11 cellular contexts compared by ENCODE assay signal in the genomic region with DNA sequence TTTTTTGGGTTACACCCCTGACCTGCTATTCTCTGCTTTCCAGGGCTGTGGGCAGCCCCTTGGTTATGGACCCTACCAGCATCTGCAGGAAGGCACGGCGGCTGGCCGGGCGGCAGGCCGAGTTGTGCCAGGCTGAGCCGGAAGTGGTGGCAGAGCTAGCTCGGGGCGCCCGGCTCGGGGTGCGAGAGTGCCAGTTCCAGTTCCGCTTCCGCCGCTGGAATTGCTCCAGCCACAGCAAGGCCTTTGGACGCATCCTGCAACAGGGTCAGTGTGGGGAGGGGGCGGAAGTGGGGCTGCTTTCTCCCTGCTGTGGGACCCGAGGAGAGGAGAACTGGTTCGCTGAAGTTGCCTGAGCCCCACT. TPM values are rescaled to one million over a fixed set of nuclear protein-coding genes. Genes with fewer than 3 reads are reported as not detected.
DNase-seq lines count a peak whose midpoint lies in the region; ATAC-seq and TF ChIP-seq lines count a peak whose summit lies in the region.
"Had no signal": no experiment of that assay in that cellular context is flagged by ENCODE, and none has a peak within 500 bp of the region (broad histone marks: within the 10 kb centered on the region; RNA-seq: fewer than 3 reads in every experiment).

No MANE protein-coding gene starts in this region.

- peaks cover 9% of the 10 kb centered on the region; the same call in 1 of the 2 replicates for H3K4me1 ChIP-seq in GM23338 (ENCODE audit: insufficient read depth)

- H3K4me2 ChIP-seq in GM23338, result peak overlapping the region; percentile 72

- H3K79me2 ChIP-seq in GM23338 (replicated peaks; ENCODE audit: insufficient read depth), result no peaks in the 10 kb centered on the region

- peak overlapping the region; percentile 44; the same call in 1 of the 2 replicates for H3K4me3 ChIP-seq in GM23338

- intact Hi-C loops in CD14-positive monocyte (cut with micrococcal nuclease), result no loop called here
- intact Hi-C loops in activated B cell treated with CpG ODN at 0.5 μM for 24 hours (cut with micrococcal nuclease), result no loop called here

- H3K36me3 ChIP-seq in GM23338 (ENCODE audit: insufficient read depth), result no peaks in the 10 kb centered on the region

- H3K9me3 Mint-ChIP-seq in CD14-positive monocyte (peaks cover 0 to 13% (median 6%) of the 10 kb centered on the region in 7 donors), GM23338 (peaks cover 6% of the 10 kb centered on the region; the same call in 2 of the 3 replicates), activated B cell treated with CpG ODN at 0.5 μM for 24 hours (no peaks in the 10 kb centered on the region), naive B cell (no peaks in the 10 kb centered on the region)

- peaks cover 55 to 61% (median 60%) of the 10 kb centered on the region in 3 donors for H3K27me3 Mint-ChIP-seq in CD14-positive monocyte (ENCODE audit: low read depth in 3 of 3)
- peaks cover 99% of the 10 kb centered on the region for H3K27me3 Mint-ChIP-seq in GM23338 (ENCODE audit: insufficient read depth, low read depth, poor library complexity)
- peaks cover 49% of the 10 kb centered on the region for H3K27me3 Mint-ChIP-seq in activated B cell treated with CpG ODN at 0.5 μM for 24 hours
- H3K27me3 Mint-ChIP-seq in naive B cell, result peaks cover 41 to 59% (median 57%) of the 10 kb centered on the region in 3 donors

- H3K36me3 Mint-ChIP-seq in CD14-positive monocyte (peaks cover 10% of the 10 kb centered on the region in 2 donors), GM23338 (ENCODE audit: low read depth) (no peaks in the 10 kb centered on the region; the same call in 2 of the 3 replicates), activated B cell treated with CpG ODN at 0.5 μM for 24 hours (ENCODE audit: low read depth) (no peaks in the 10 kb centered on the region), naive B cell (no peaks in the 10 kb centered on the region)

- H3K4me1 Mint-ChIP-seq in CD14-positive monocyte (peaks cover 38% of the 10 kb centered on the region), GM23338 (peaks cover 18% of the 10 kb centered on the region), activated B cell treated with CpG ODN at 0.5 μM for 24 hours (peaks cover 28% of the 10 kb centered on the region), naive B cell (peaks cover 23 to 30% (median 29%) of the 10 kb centered on the region in 3 donors)

- peaks cover 100% of the 10 kb centered on the region for H3K27me3 ChIP-seq in GM23338 (ENCODE audit: insufficient read depth)

- peaks cover 13% of the 10 kb centered on the region for H4K20me1 ChIP-seq in GM23338 (replicated peaks; ENCODE audit: insufficient read depth)

- CTCF ChIA-PET in activated B cell treated with CpG ODN at 0.5 μM for 24 hours (lab: Charles Lee), result interaction anchor here (0.9 to 21.7 kb wide), 4 partner anchors 18 to 424 kb away, joined by 3 to 1062 read pairs (median 4); no protein-coding TSS in a partner anchor

- no peak for DNase-seq in CD14-positive monocyte (ENCODE audit: low spot score)
- DNase-seq in GM23338 (ENCODE audit: low spot score), result no peak
- DNase-seq in activated B cell treated with CpG ODN at 0.5 μM for 24 hours, result no peak
- DNase-seq in naive B cell, result no peak
- no peak for DNase-seq in NCI-H1092 treated with DMSO at 0.1 percent for 48 hours (lab: John Stamatoyannopoulos, UW)
- no peak for DNase-seq in ureter (ENCODE audit: low spot score)
- DNase-seq in SW480 (ENCODE audit: low spot score), result no peak
- no peak for DNase-seq in activated CD4-positive, alpha-beta T cell treated with anti-CD3 and anti-CD28 coated beads for 1 hour
- DNase-seq: NCI-H2171 treated with DMSO at 0.1 percent for 48 hours, SIG-M5 had no signal

- peak overlapping the region; percentile 59; the same call in 1 of the 2 replicates for H2AFZ ChIP-seq in GM23338

- peak overlapping the region; percentile 84 to 90 for H3K4me3 Mint-ChIP-seq in CD14-positive monocyte
- H3K4me3 Mint-ChIP-seq in GM23338, result peak overlapping the region; percentile 24; the same call in 1 of the 3 replicates
- peak overlapping the region; percentile 80 for H3K4me3 Mint-ChIP-seq in activated B cell treated with CpG ODN at 0.5 μM for 24 hours
- H3K4me3 Mint-ChIP-seq in naive B cell, result peak overlapping the region; percentile 76 to 93 (median 86)

- TF ChIP-seq CTCF in CD14-positive monocyte (IDR thresholded peaks at IDR 0.05), result no peak
- no peak for TF ChIP-seq CTCF in GM23338 (conservative IDR thresholded peaks at IDR 0.05; ENCODE audit: low read depth in 2 of 2)
- TF ChIP-seq CTCF in activated B cell treated with CpG ODN at 0.5 μM for 24 hours (IDR thresholded peaks at IDR 0.05), result no peak

- H3K9me2 ChIP-seq in GM23338 (ENCODE audit: insufficient read depth), result no peaks in the 10 kb centered on the region

- H3K27ac Mint-ChIP-seq in CD14-positive monocyte (no peak overlapping the region), GM23338 (no peak overlapping the region), activated B cell treated with CpG ODN at 0.5 μM for 24 hours (no peak overlapping the region), naive B cell (peak overlapping the region in 2 of 6 donors; percentile 20 to 49)

- H3F3A ChIP-seq in GM23338 (replicated peaks; ENCODE audit: low read depth), result no peaks in the 10 kb centered on the region

- POLR2A ChIA-PET in activated B cell treated with CpG ODN at 0.5 μM for 24 hours (lab: Charles Lee), result interaction anchor here (1.3 to 20.0 kb wide), 3 partner anchors 9 to 212 kb away, joined by 3 to 969 read pairs (median 6); partner anchors contain the start of genes BCS1L, WNT10A and ZNF142

- no peak overlapping the region for H3K27ac ChIP-seq in GM23338 (ENCODE audit: low read depth)

- no peak for ATAC-seq in GM23338
- ATAC-seq in activated B cell treated with CpG ODN at 0.5 μM for 24 hours (ENCODE audit: low read depth), result peak; percentile 35
- ATAC-seq in naive B cell (ENCODE audit: low read depth in 2 of 2), result peak in 1 of 2 donors; percentile 5

TF ChIP-seq in GM23338, 12 proteins besides CTCF, POLR2A, EP300 and RAD21:
- TF ChIP-seq EZH2 (IDR thresholded peaks at IDR 0.05; ENCODE audit: low read depth, unreplicated experiment) (peak; percentile 9), ZNF114 (CRISPR knock-in tag; IDR thresholded peaks at IDR 0.05) (no peak)

RNA-seq across cellular contexts. Expression of gene WNT10A, which starts 9.7 kb away (rescaled TPM):
- polyA plus RNA-seq in CD14-positive monocyte (not detected), GM23338 (2016; fragmentation: Nextera tagmentation; extraction: Ambion mirVana) (not detected in 2 replicates), naive B cell (ENCODE audit: low read depth in 6 of 6) (10 to 100 TPM in 3 of 6 donors, 1 to 10 TPM in 3; 6.4 to 23.9 (median 10.7) TPM)
- total RNA-seq in GM23338 (2014; rRNA removed; shearing (Covaris generic)), result not detected in 2 replicates
- total RNA-seq in activated B cell treated with CpG ODN at 0.5 μM for 24 hours (26.9 and 31.8 TPM in 2 replicates), ureter (4.0 TPM)

RNA-seq across cellular contexts. Expression of gene WNT6, which starts 11.4 kb away (rescaled TPM):
- polyA plus RNA-seq in CD14-positive monocyte (under 1 TPM; 0.27 to 0.37 TPM), GM23338 (2016; fragmentation: Nextera tagmentation; extraction: Ambion mirVana) (not detected in 2 replicates), naive B cell (ENCODE audit: low read depth in 6 of 6) (under 1 TPM in 4 of 6 donors, not detected in 2; 0.44 to 0.79 (median 0.57) TPM)
- not detected in 2 replicates for total RNA-seq in GM23338 (2014; rRNA removed; shearing (Covaris generic))
- total RNA-seq in activated B cell treated with CpG ODN at 0.5 μM for 24 hours (0.83 and 0.89 TPM in 2 replicates), ureter (0.78 TPM)

RNA-seq across cellular contexts. Expression of gene PRKAG3, which starts 39.4 kb away (rescaled TPM):
- polyA plus RNA-seq in CD14-positive monocyte (not detected), GM23338 (2016; fragmentation: Nextera tagmentation; extraction: Ambion mirVana) (not detected in 2 replicates), naive B cell (ENCODE audit: low read depth in 6 of 6) (not detected)
- not detected in 2 replicates for total RNA-seq in GM23338 (2014; rRNA removed; shearing (Covaris generic))
- total RNA-seq in activated B cell treated with CpG ODN at 0.5 μM for 24 hours (not detected in 2 replicates), ureter (not detected)
- total RNA-seq: activated CD8-positive, alpha-beta memory T cell treated with anti-CD3 and anti-CD28 coated beads for 36 hours had no signal

Comparison
In these comparisons a context has a peak if more than half of its experiments do, and no peak if none do; other contexts are left out.
1. H3K4me3 Mint-ChIP-seq: peak in every context shown above with its lines; median percentile 87 in CD14-positive monocyte; 86 in naive B cell; 80 in activated B cell treated with CpG ODN at 0.5 μM for 24 hours; 24 in GM23338.